8 cellular contexts compared by ENCODE assay signal in genomic region chr2:26757873-26758789, GRCh38. TPM values are rescaled to one million over a fixed set of nuclear protein-coding genes. Genes with fewer than 3 reads are reported as not detected.
DNase-seq lines count a peak whose midpoint lies in the region; ATAC-seq, FAIRE-seq and TF ChIP-seq lines count a peak whose summit lies in the region.

No MANE protein-coding gene starts in this region.

- ATAC-seq in natural killer cell treated with Interleukin-12 subunit alpha and Interleukin-12 subunit beta and Interleukin-15 and Interleukin-18, amount 100 ng/mL, for 72 hours, result peak; percentile 65 to 71
- no peak for ATAC-seq in HG03175 (IDR thresholded peaks at IDR 0.05; ENCODE audit: unreplicated experiment)
- no peak for ATAC-seq in HG02763 (IDR thresholded peaks at IDR 0.05; ENCODE audit: unreplicated experiment)

- no peaks in the 10 kb centered on the region for H3K36me3 Mint-ChIP-seq in natural killer cell treated with Interleukin-12 subunit alpha and Interleukin-12 subunit beta and Interleukin-15 and Interleukin-18, amount 100 ng/mL, for 72 hours

- H3K27ac Mint-ChIP-seq in natural killer cell treated with Interleukin-12 subunit alpha and Interleukin-12 subunit beta and Interleukin-15 and Interleukin-18, amount 100 ng/mL, for 72 hours, result peak overlapping the region; percentile 62 to 73

- no peaks in the 10 kb centered on the region for H3K79me1 ChIP-seq in H1 (ENCODE audit: low read depth, low read length)

- peak overlapping the region; percentile 68; the same call in 1 of the 2 replicates for H2BK15ac ChIP-seq in H1 (ENCODE audit: low read length)

- no peak overlapping the region for H4K5ac ChIP-seq in H1 (ENCODE audit: insufficient read length, low read depth, low read length)

- no peak for FAIRE-seq in H1 (lab: Jason Lieb, UNC)

- H3K4me1 Mint-ChIP-seq in natural killer cell treated with Interleukin-12 subunit alpha and Interleukin-12 subunit beta and Interleukin-15 and Interleukin-18, amount 100 ng/mL, for 72 hours (ENCODE audit: low read depth in 2 of 2), result peaks cover 9 to 10% of the 10 kb centered on the region in 2 donors

- no peak overlapping the region for H2AFZ ChIP-seq in H1 (ENCODE audit: low read length)

- no peak overlapping the region for H3K56ac ChIP-seq in H1 (replicated peaks; ENCODE audit: insufficient read length, low read depth, low read length)

- H3K23ac ChIP-seq in H1 (ENCODE audit: insufficient read length), result no peak overlapping the region

- POLR2A ChIA-PET in H1 (lab: Charles Lee; ENCODE audit: partially characterized antibody), result interaction anchor here (0.5 to 1.2 kb wide), 2 partner anchors 12 to 26 kb away, joined by 3 to 4 read pairs; no protein-coding TSS in a partner anchor

- TF ChIP-seq EP300 in H1 (IDR thresholded peaks at IDR 0.05; ENCODE audit: borderline replicate concordance in 1 of 2, low read depth in 2 of 2, low read length in 2 of 2), result peak in 1 of 2 experiments; percentile 75; a peak in 1 of 3 replicates

- H3K9me3 ChIP-seq in H1 (ENCODE audit: insufficient read depth in 2 of 2, low read depth in 1 of 2, low read length in 1 of 2), result no peaks in the 10 kb centered on the region

- peak overlapping the region; percentile 99 for H2BK5ac ChIP-seq in H1 (ENCODE audit: low read depth, low read length)

- H4K20me1 ChIP-seq in H1 (replicated peaks in 1 of 2; ENCODE audit: control insufficient read depth in 1 of 2, insufficient read depth in 2 of 2, low read length in 2 of 2), result no peaks in the 10 kb centered on the region

- H3K4me3 Mint-ChIP-seq in natural killer cell treated with Interleukin-12 subunit alpha and Interleukin-12 subunit beta and Interleukin-15 and Interleukin-18, amount 100 ng/mL, for 72 hours, result peak overlapping the region; percentile 13

- peak overlapping the region; percentile 75 for H3K27ac ChIP-seq in H1 (ENCODE audit: low read depth, low read length)

- peak overlapping the region; percentile 95; the same call in 1 of the 2 replicates for H2AK5ac ChIP-seq in H1 (ENCODE audit: low read depth, low read length)

- peak; percentile 16 for DNase-seq in stimulated activated CD4-positive, alpha-beta T cell treated with anti-CD3 and anti-CD28 coated beads, Interleukin-15, amount 100 ng/mL, for 24 hours
- no peak for DNase-seq in stimulated activated CD4-positive, alpha-beta T cell treated with anti-CD3 and anti-CD28 coated beads, Interleukin-12 subunit alpha, Interleukin-12 subunit beta, amount 100 ng/mL, for 4 hours
- peak; percentile 95 for DNase-seq in NCI-H226
- DNase-seq in H1 (ENCODE audit: low read depth in 1 of 2, low spot score in 2 of 2), result no peak
- DNase-seq in natural killer cell treated with Interleukin-12 subunit alpha and Interleukin-12 subunit beta and Interleukin-15 and Interleukin-18, amount 100 ng/mL, for 72 hours (ENCODE audit: low spot score), result peak; percentile 64
- DNase-seq in pons (ENCODE audit: low spot score), result no peak

- H3K27me3 Mint-ChIP-seq in natural killer cell treated with Interleukin-12 subunit alpha and Interleukin-12 subunit beta and Interleukin-15 and Interleukin-18, amount 100 ng/mL, for 72 hours, result no peaks in the 10 kb centered on the region

- TF ChIP-seq CTCF in H1 (IDR thresholded peaks at IDR 0.05; ENCODE audit: control extremely low read depth in 1 of 3, insufficient read depth in 1 of 3, low read depth in 1 of 3, low read length in 3 of 3), result no peak

- H3K4me3 ChIP-seq in H1 (ENCODE audit: extremely low read depth in 1 of 4, insufficient read depth in 2 of 4, low read depth in 3 of 4, low read length in 4 of 4), result 0 out of 8 replicates have a peak overlapping the region, but pooled peaks of 1 of the 4 experiments have one; percentile 8

- no peaks in the 10 kb centered on the region for H3K9me3 Mint-ChIP-seq in natural killer cell treated with Interleukin-12 subunit alpha and Interleukin-12 subunit beta and Interleukin-15 and Interleukin-18, amount 100 ng/mL, for 72 hours

- H3K18ac ChIP-seq in H1 (ENCODE audit: extremely low read depth, low read length), result peak overlapping the region; percentile 76

- peak overlapping the region; percentile 87; the same call in 1 of the 2 replicates for H4K8ac ChIP-seq in H1 (ENCODE audit: extremely low read depth, insufficient read depth, low read length)

- no peak for TF ChIP-seq RAD21 in H1 (IDR thresholded peaks at IDR 0.05 in 1 of 2, conservative IDR thresholded peaks at IDR 0.05 in 1 of 2; ENCODE audit: low read depth in 2 of 2, low read length in 2 of 2)

- H3K79me2 ChIP-seq in H1 (ENCODE audit: control insufficient read depth in 1 of 2, insufficient read depth in 2 of 2, low read length in 2 of 2), result no peaks in the 10 kb centered on the region

- H3K4ac ChIP-seq in H1 (replicated peaks; ENCODE audit: insufficient read length, low read depth, low read length), result peak overlapping the region; percentile 88

- H4K91ac ChIP-seq in H1 (replicated peaks; ENCODE audit: insufficient read length, low read length), result peak overlapping the region; percentile 92

- no peak overlapping the region; a peak in 1 of 7 replicates for H3K9ac ChIP-seq in H1 (replicated peaks in 1 of 4; ENCODE audit: extremely low read depth in 1 of 4, low read depth in 3 of 4, low read length in 3 of 4)

- peaks cover 0 to 3% (median under 1%) of the 10 kb centered on the region in 4 experiments; a peak in 2 of 7 replicates for H3K27me3 ChIP-seq in H1 (replicated peaks in 1 of 4; ENCODE audit: control insufficient read depth in 3 of 4, extremely low read depth in 1 of 4, insufficient read depth in 3 of 4, low read length in 3 of 4)

- H2BK20ac ChIP-seq in H1 (ENCODE audit: low read length), result peak overlapping the region; percentile 9; the same call in 1 of the 2 replicates

- peak overlapping the region; percentile 100 for H2BK12ac ChIP-seq in H1 (ENCODE audit: low read depth, low read length)

- no peaks in the 10 kb centered on the region for H3K23me2 ChIP-seq in H1 (ENCODE audit: low read depth, low read length)

- H2BK120ac ChIP-seq in H1 (replicated peaks; ENCODE audit: low read depth, low read length), result peak overlapping the region; percentile 36

- H3K14ac ChIP-seq in H1 (ENCODE audit: insufficient read length), result no peak overlapping the region

- H3K36me3 ChIP-seq in H1 (ENCODE audit: control insufficient read depth in 2 of 4, insufficient read depth in 4 of 4, low read length in 3 of 4), result no peaks in the 10 kb centered on the region

- CTCF ChIA-PET in H1 (lab: Charles Lee; ENCODE audit: partially characterized antibody), result interaction anchor here (1.1 kb wide), 1 partner anchor 33 kb away, joined by 3 read pairs; no protein-coding TSS in a partner anchor

- no peak for TF ChIP-seq POLR2A in H1 (IDR thresholded peaks at IDR 0.05; ENCODE audit: control extremely low read depth in 1 of 2, low read depth in 2 of 2, low read length in 2 of 2)

- H3K4me2 ChIP-seq in H1 (ENCODE audit: insufficient read depth in 1 of 2, low read depth in 2 of 2, low read length in 2 of 2), result peak overlapping the region; percentile 28 to 29; a peak in 2 of 4 replicates

- peaks cover 9 to 19% (median 11%) of the 10 kb centered on the region in 4 experiments for H3K4me1 ChIP-seq in H1 (replicated peaks in 1 of 4; ENCODE audit: control insufficient read depth in 3 of 4, insufficient read depth in 4 of 4, low read length in 3 of 4)

- WGBS in H1 (ENCODE audit: extremely low coverage in 1 of 2, insufficient coverage in 1 of 2, insufficient read length in 1 of 2, insufficient replicate concordance in 2 of 2, low coverage in 1 of 2, low lambda C conversion rate in 2 of 2, missing lambda C conversion rate in 1 of 2), 2 experiments, result 67% methylated on average over 6 of the region's 6 CpGs; no CpG with 5 or more reads in 1 of the 2 experiments

TF ChIP-seq in H1, 55 proteins besides CTCF, POLR2A, EP300 and RAD21 (continues in another document):
- TF ChIP-seq SP1 (IDR thresholded peaks at IDR 0.05; ENCODE audit: low read depth, low read length), result peak; percentile 64
- peak; percentile 60; the same call in 1 of the 2 replicates for TF ChIP-seq YY1 (IDR thresholded peaks at IDR 0.05; ENCODE audit: low read depth, low read length)
- no peak for TF ChIP-seq RFX5 (IDR thresholded peaks at IDR 0.05; ENCODE audit: borderline replicate concordance, low read depth, low read length)
- TF ChIP-seq NRF1 (IDR thresholded peaks at IDR 0.05; ENCODE audit: low read depth, low read length), result no peak
- 0 out of 2 replicates have a peak, but pooled peaks have one; percentile 13 for TF ChIP-seq ATF3 (IDR thresholded peaks at IDR 0.05; ENCODE audit: insufficient read depth, low read depth, low read length)
- 0 out of 2 replicates have a peak, but pooled peaks have one; percentile 32 for TF ChIP-seq TAF1 (IDR thresholded peaks at IDR 0.05; ENCODE audit: low read depth, low read length)
- TF ChIP-seq JUN (IDR thresholded peaks at IDR 0.05; ENCODE audit: low read depth, low read length), result peak; percentile 68; the same call in 1 of the 2 replicates

RNA-seq across cellular contexts. Expression of gene SLC35F6, which starts 6.0 kb away (rescaled TPM):
- total RNA-seq in H1 (2021; fragmentation: NEBNext Ultra II Directional; extraction: Animal tissue kit (Norgen Biotek cat#: 25700)), result 11.2 and 11.6 TPM in 2 replicates
- polyA plus RNA-seq in H1 (2011; rRNA removed), result 12.9 and 13.5 TPM in 2 replicates
- 7.3 TPM for polyA plus RNA-seq in H1 (2011; cell fraction: cytosol; rRNA removed)
- 6.5 TPM for polyA plus RNA-seq in H1 (2011; cell fraction: nucleus; rRNA removed)
- polyA plus RNA-seq in H1 (2012, experiment 1 of 2), result 7.5 to 10.5 TPM (median 8.8 TPM) in 4 replicates
- 8.0 TPM for polyA plus RNA-seq in H1 (2012, experiment 2 of 2)
- polyA plus RNA-seq in H1 (2013, experiment 1 of 2), result 14.9 TPM
- 17.3 TPM for polyA plus RNA-seq in H1 (2013, experiment 2 of 2)
- polyA minus RNA-seq in H1 (2011; rRNA and poly(A)+ RNA removed), result 19.7 and 19.8 TPM in 2 replicates
- 12.4 TPM for polyA minus RNA-seq in H1 (2011; cell fraction: cytosol; rRNA and poly(A)+ RNA removed)
- polyA minus RNA-seq in H1 (2011; cell fraction: nucleus; rRNA and poly(A)+ RNA removed), result 9.9 TPM
- total RNA-seq in natural killer cell treated with Interleukin-12 subunit alpha and Interleukin-12 subunit beta and Interleukin-15 and Interleukin-18, amount 100 ng/mL, for 72 hours, result 10 to 100 TPM; 15.5 to 17.7 TPM

RNA-seq across cellular contexts. Expression of gene CENPA, which starts 27.7 kb away (rescaled TPM):
- total RNA-seq in H1 (2021; fragmentation: NEBNext Ultra II Directional; extraction: Animal tissue kit (Norgen Biotek cat#: 25700)), result 28.5 and 30.9 TPM in 2 replicates
- polyA plus RNA-seq in H1 (2011; rRNA removed), result 17.6 and 19.4 TPM in 2 replicates
- 19.1 TPM for polyA plus RNA-seq in H1 (2011; cell fraction: cytosol; rRNA removed)
- 15.4 TPM for polyA plus RNA-seq in H1 (2011; cell fraction: nucleus; rRNA removed)
- polyA plus RNA-seq in H1 (2012, experiment 1 of 2), result 15.1 to 18.3 TPM (median 17.2 TPM) in 4 replicates
- polyA plus RNA-seq in H1 (2012, experiment 2 of 2), result 19.3 TPM
- polyA plus RNA-seq in H1 (2013, experiment 1 of 2), result 16.2 TPM
- polyA plus RNA-seq in H1 (2013, experiment 2 of 2), result 17.2 TPM
- polyA minus RNA-seq in H1 (2011; rRNA and poly(A)+ RNA removed), result 14.0 and 19.9 TPM in 2 replicates
- 16.4 TPM for polyA minus RNA-seq in H1 (2011; cell fraction: cytosol; rRNA and poly(A)+ RNA removed)
- polyA minus RNA-seq in H1 (2011; cell fraction: nucleus; rRNA and poly(A)+ RNA removed), result 10.6 TPM
- total RNA-seq in natural killer cell treated with Interleukin-12 subunit alpha and Interleukin-12 subunit beta and Interleukin-15 and Interleukin-18, amount 100 ng/mL, for 72 hours, result 10 to 100 TPM; 18.5 to 32.1 TPM

Comparison
In these comparisons a context has a peak if more than half of its experiments do, and no peak if none do; other contexts are left out.
1. DNase-seq: peak in stimulated activated CD4-positive, alpha-beta T cell treated with anti-CD3 and anti-CD28 coated beads, Interleukin-15, amount 100 ng/mL, for 24 hours (single experiment), NCI-H226 (single experiment) and natural killer cell treated with Interleukin-12 subunit alpha and Interleukin-12 subunit beta and Interleukin-15 and Interleukin-18, amount 100 ng/mL, for 72 hours (single experiment); none in stimulated activated CD4-positive, alpha-beta T cell treated with anti-CD3 and anti-CD28 coated beads, Interleukin-12 subunit alpha, Interleukin-12 subunit beta, amount 100 ng/mL, for 4 hours (single experiment), H1 (0 of 2) and pons (single experiment).
2. ATAC-seq: peak in natural killer cell treated with Interleukin-12 subunit alpha and Interleukin-12 subunit beta and Interleukin-15 and Interleukin-18, amount 100 ng/mL, for 72 hours (2 of 2); none in HG03175 (single experiment) and HG02763 (single experiment).